In genomic region chr11:73313652-73314051, GRCh38 we compare ENCODE assay signal across 1 cellular context.
TF ChIP-seq lines count a peak whose summit lies in the region.

No MANE protein-coding gene starts in this region.

TF ChIP-seq in GM12878, 131 proteins besides CTCF, POLR2A, EP300 and RAD21 (continued from another document):
- TF ChIP-seq RUNX3 (IDR thresholded peaks at IDR 0.05; ENCODE audit: low read length) = peak; percentile 66
- no peak for TF ChIP-seq MEF2A (IDR thresholded peaks at IDR 0.05; ENCODE audit: insufficient read depth, low read depth, low read length)
- no peak for TF ChIP-seq CHD1 (IDR thresholded peaks at IDR 0.05; ENCODE audit: low read depth, low read length)
